In genomic region chr19:41774515-41774980, GRCh38 we compare ENCODE assay signal across 9 cellular contexts.
DNase-seq lines count a peak whose midpoint lies in the region; ATAC-seq and TF ChIP-seq lines count a peak whose summit lies in the region.
"Had no signal": no experiment of that assay in that cellular context is flagged by ENCODE, and none has a peak within 500 bp of the region (broad histone marks: within the 10 kb centered on the region; RNA-seq: fewer than 3 reads in every experiment).

No MANE protein-coding gene starts in this region.

- no peak for TF ChIP-seq CTCF in RWPE1 (conservative IDR thresholded peaks at IDR 0.05; ENCODE audit: low read depth)

- H3K27ac ChIP-seq in RWPE1, result no peak overlapping the region

- CTCF ChIA-PET in RWPE1 (lab: Yijun Ruan, JAX), result interaction anchor here (0.6 to 0.7 kb wide), 2 partner anchors 177 to 1604 kb away, joined by 3 read pairs; no protein-coding TSS in a partner anchor

- no peak for ATAC-seq in GM18511 (IDR thresholded peaks at IDR 0.05; ENCODE audit: unreplicated experiment)
- no peak for ATAC-seq in HG02623 (IDR thresholded peaks at IDR 0.05; ENCODE audit: unreplicated experiment)
- no peak for ATAC-seq in GM18870 (IDR thresholded peaks at IDR 0.05; ENCODE audit: unreplicated experiment)

- POLR2A ChIA-PET in RWPE1 (lab: Yijun Ruan, JAX; ENCODE audit: low non-redundant PET), result no interaction called here

- DNase-seq in DMS153 treated with DMSO at 0.1 percent for 48 hours (lab: John Stamatoyannopoulos, UW; ENCODE audit: unreplicated experiment), result peak; percentile 98
- DNase-seq in RWPE1 (ENCODE audit: low spot score), result peak; percentile 95
- DNase-seq in activated naive CD4-positive, alpha-beta T cell treated with anti-CD3 and anti-CD28 coated beads, Interleukin-2, amount 50 U/mL, for 16 hours, result peak; percentile 46
- peak; percentile 16 to 37 (median 36) for DNase-seq in stimulated activated CD4-positive, alpha-beta T cell treated with anti-CD3 and anti-CD28 coated beads, Interleukin-12 subunit alpha, Interleukin-12 subunit beta, amount 100 ng/mL, for 48 hours (ENCODE audit: low read depth in 2 of 3, low spot score in 1 of 3)
- no peak for DNase-seq in hippocampal formation (lab: John Stamatoyannopoulos, UW)
- DNase-seq: H9 had no signal

Comparison
In these comparisons a context has a peak if more than half of its experiments do, and no peak if none do; other contexts are left out.
1. DNase-seq: peak in DMS153 treated with DMSO at 0.1 percent for 48 hours (single experiment), RWPE1 (single experiment), activated naive CD4-positive, alpha-beta T cell treated with anti-CD3 and anti-CD28 coated beads, Interleukin-2, amount 50 U/mL, for 16 hours (single experiment) and stimulated activated CD4-positive, alpha-beta T cell treated with anti-CD3 and anti-CD28 coated beads, Interleukin-12 subunit alpha, Interleukin-12 subunit beta, amount 100 ng/mL, for 48 hours (3 of 3); none in hippocampal formation (0 of 2).